Comparison of ENCODE assay signal across 10 cellular contexts in genomic region chr2:207239754-207240494, GRCh38.
DNase-seq lines count a peak whose midpoint lies in the region; ATAC-seq lines count a peak whose summit lies in the region.
"Had no signal": no experiment of that assay in that cellular context is flagged by ENCODE, and none has a peak within 500 bp of the region (broad histone marks: within the 10 kb centered on the region; RNA-seq: fewer than 3 reads in every experiment).

No MANE protein-coding gene starts in this region.

- H3K4me1 Mint-ChIP-seq in stimulated activated effector memory CD8-positive, alpha-beta T cell treated with anti-CD3 and anti-CD28 coated beads, Interleukin-12 subunit alpha, Interleukin-12 subunit beta, amount 100 ng/mL, for 72 hours = peaks cover 6% of the 10 kb centered on the region

- H3K27ac ChIP-seq in epithelial cell of prostate = peak overlapping the region; percentile 100

- no peaks in the 10 kb centered on the region for H3K9me3 Mint-ChIP-seq in stimulated activated effector memory CD8-positive, alpha-beta T cell treated with anti-CD3 and anti-CD28 coated beads, Interleukin-12 subunit alpha, Interleukin-12 subunit beta, amount 100 ng/mL, for 72 hours
- H3K9me3 Mint-ChIP-seq: stimulated activated memory B cell treated with anti-CD40 and anti-IgM and Interleukin-4, amounts not matched to agents 10 μg/mL and 1 μg/mL and 100 μg/mL, for 72 hours had no signal

- no peaks in the 10 kb centered on the region for H3K36me3 Mint-ChIP-seq in stimulated activated effector memory CD8-positive, alpha-beta T cell treated with anti-CD3 and anti-CD28 coated beads, Interleukin-12 subunit alpha, Interleukin-12 subunit beta, amount 100 ng/mL, for 72 hours

- peak overlapping the region; percentile 38 for H3K27ac Mint-ChIP-seq in stimulated activated effector memory CD8-positive, alpha-beta T cell treated with anti-CD3 and anti-CD28 coated beads, Interleukin-12 subunit alpha, Interleukin-12 subunit beta, amount 100 ng/mL, for 72 hours
- H3K27ac Mint-ChIP-seq: stimulated activated memory B cell treated with anti-CD40 and anti-IgM and Interleukin-4, amounts not matched to agents 10 μg/mL and 1 μg/mL and 100 μg/mL, for 72 hours had no signal

- H3K4me3 Mint-ChIP-seq in stimulated activated effector memory CD8-positive, alpha-beta T cell treated with anti-CD3 and anti-CD28 coated beads, Interleukin-12 subunit alpha, Interleukin-12 subunit beta, amount 100 ng/mL, for 72 hours = no peak overlapping the region
- H3K4me3 Mint-ChIP-seq: stimulated activated memory B cell treated with anti-CD40 and anti-IgM and Interleukin-4, amounts not matched to agents 10 μg/mL and 1 μg/mL and 100 μg/mL, for 72 hours had no signal

- peak; percentile 49 for DNase-seq in NCI-H2171 treated with DMSO at 0.1 percent for 48 hours (lab: John Stamatoyannopoulos, UW)
- no peak for DNase-seq in NCI-H2171 (lab: John Stamatoyannopoulos, UW)
- peak; percentile 36 for DNase-seq in NCI-H345 (lab: John Stamatoyannopoulos, UW)
- DNase-seq in epithelial cell of prostate (ENCODE audit: low read depth, low spot score) = peak; percentile 89
- no peak for DNase-seq in stimulated activated effector memory CD8-positive, alpha-beta T cell treated with anti-CD3 and anti-CD28 coated beads, Interleukin-12 subunit alpha, Interleukin-12 subunit beta, amount 100 ng/mL, for 72 hours (ENCODE audit: low spot score in 2 of 2)
- DNase-seq in mesenteric fat pad (ENCODE audit: low spot score) = no peak
- DNase-seq in NAMALWA (ENCODE audit: low spot score) = no peak
- DNase-seq: NCI-H69 had no signal

- no peak for ATAC-seq in stimulated activated effector memory CD8-positive, alpha-beta T cell treated with anti-CD3 and anti-CD28 coated beads, Interleukin-12 subunit alpha, Interleukin-12 subunit beta, amount 100 ng/mL, for 72 hours
- ATAC-seq in GM18868 (IDR thresholded peaks at IDR 0.05; ENCODE audit: unreplicated experiment) = no peak

Comparison
In these comparisons a context has a peak if more than half of its experiments do, and no peak if none do; other contexts are left out.
1. DNase-seq: peak in NCI-H2171 treated with DMSO at 0.1 percent for 48 hours (single experiment), NCI-H345 (single experiment) and epithelial cell of prostate (single experiment); none in NCI-H2171 (single experiment), stimulated activated effector memory CD8-positive, alpha-beta T cell treated with anti-CD3 and anti-CD28 coated beads, Interleukin-12 subunit alpha, Interleukin-12 subunit beta, amount 100 ng/mL, for 72 hours (0 of 2), mesenteric fat pad (single experiment) and NAMALWA (single experiment).